ENCODE assay signal across 8 cellular contexts in genomic region chr2:62304429-62305417, GRCh38.
A peak's percentile ranks its signal among the peaks of the same experiment; 100 is the strongest.
DNase-seq lines count a peak whose midpoint lies in the region; ATAC-seq and TF ChIP-seq lines count a peak whose summit lies in the region.

No MANE protein-coding gene starts in this region.

- H3K4me3 Mint-ChIP-seq in activated naive CD8-positive, alpha-beta T cell treated with anti-CD3 and anti-CD28 coated beads, Interleukin-2, amount 50 U/mL, for 24 hours, result peak overlapping the region; percentile 71

- H3K4me3 ChIP-seq in kidney epithelial cell (ENCODE audit: low read depth, low read length), result no peak overlapping the region

- in situ Hi-C loops in GM13976 (cut with MboI; ENCODE audit: low sequenced_read_pairs, unreplicated experiment), result no loop called here

- H3K4me1 Mint-ChIP-seq in activated naive CD8-positive, alpha-beta T cell treated with anti-CD3 and anti-CD28 coated beads, Interleukin-2, amount 50 U/mL, for 24 hours, result peaks cover 87% of the 10 kb centered on the region

- peaks cover 6% of the 10 kb centered on the region for H3K36me3 Mint-ChIP-seq in activated naive CD8-positive, alpha-beta T cell treated with anti-CD3 and anti-CD28 coated beads, Interleukin-2, amount 50 U/mL, for 24 hours (ENCODE audit: low read depth)

- H3K36me3 ChIP-seq in kidney epithelial cell (ENCODE audit: control insufficient read depth, insufficient read depth, low read length), result no peaks in the 10 kb centered on the region

- no peak for TF ChIP-seq CTCF in kidney epithelial cell (IDR thresholded peaks at IDR 0.05; ENCODE audit: insufficient read depth, low read length, poor library complexity, severe bottlenecking)
- TF ChIP-seq CTCF in GM13976 (IDR thresholded peaks at IDR 0.05; ENCODE audit: borderline replicate concordance, control extremely low read depth, extremely low read depth, insufficient read depth, missing control alignments), result no peak

- H3K27me3 Mint-ChIP-seq in activated naive CD8-positive, alpha-beta T cell treated with anti-CD3 and anti-CD28 coated beads, Interleukin-2, amount 50 U/mL, for 24 hours, result peaks cover 6% of the 10 kb centered on the region

- peak overlapping the region; percentile 98 for H3K27ac Mint-ChIP-seq in activated naive CD8-positive, alpha-beta T cell treated with anti-CD3 and anti-CD28 coated beads, Interleukin-2, amount 50 U/mL, for 24 hours

- peak; percentile 41 for ATAC-seq in activated naive CD8-positive, alpha-beta T cell treated with anti-CD3 and anti-CD28 coated beads, Interleukin-2, amount 50 U/mL, for 24 hours

- no peaks in the 10 kb centered on the region for H3K9me3 Mint-ChIP-seq in activated naive CD8-positive, alpha-beta T cell treated with anti-CD3 and anti-CD28 coated beads, Interleukin-2, amount 50 U/mL, for 24 hours

- peak; percentile 24 to 43 for DNase-seq in stimulated activated CD4-positive, alpha-beta T cell treated with anti-CD3 and anti-CD28 coated beads, Interleukin-12 subunit alpha, Interleukin-12 subunit beta, amount 100 ng/mL, for 24 hours (ENCODE audit: low read depth in 2 of 2)
- DNase-seq in stimulated activated CD4-positive, alpha-beta T cell treated with anti-CD3 and anti-CD28 coated beads, Interleukin-12 subunit alpha, Interleukin-12 subunit beta, amount 100 ng/mL, for 4 hours, result no peak
- DNase-seq in RPMI7951 (ENCODE audit: low read depth) (peak; percentile 89), kidney epithelial cell (ENCODE audit: low read depth) (peak; percentile 42), germinal center (ENCODE audit: low spot score) (no peak), GM13976 (ENCODE audit: low spot score) (no peak)
- DNase-seq in activated naive CD8-positive, alpha-beta T cell treated with anti-CD3 and anti-CD28 coated beads, Interleukin-2, amount 50 U/mL, for 24 hours, result peak; percentile 75
- DNase-seq in stimulated activated CD8-positive, alpha-beta memory T cell treated with anti-CD3 and anti-CD28 coated beads, Interleukin-7, amount 100 ng/mL, for 4 hours (ENCODE audit: low read depth in 2 of 2), result peak; percentile 45 to 52

- H3K27me3 ChIP-seq in kidney epithelial cell (ENCODE audit: control insufficient read depth, insufficient read depth, low read length), result no peaks in the 10 kb centered on the region

Comparison
In these comparisons a context has a peak if more than half of its experiments do, and no peak if none do; other contexts are left out.
1. DNase-seq: peak in stimulated activated CD4-positive, alpha-beta T cell treated with anti-CD3 and anti-CD28 coated beads, Interleukin-12 subunit alpha, Interleukin-12 subunit beta, amount 100 ng/mL, for 24 hours (2 of 2), RPMI7951 (single experiment), activated naive CD8-positive, alpha-beta T cell treated with anti-CD3 and anti-CD28 coated beads, Interleukin-2, amount 50 U/mL, for 24 hours (single experiment), kidney epithelial cell (single experiment) and stimulated activated CD8-positive, alpha-beta memory T cell treated with anti-CD3 and anti-CD28 coated beads, Interleukin-7, amount 100 ng/mL, for 4 hours (2 of 2); none in stimulated activated CD4-positive, alpha-beta T cell treated with anti-CD3 and anti-CD28 coated beads, Interleukin-12 subunit alpha, Interleukin-12 subunit beta, amount 100 ng/mL, for 4 hours (single experiment), germinal center (single experiment) and GM13976 (single experiment).